In the genomic region with DNA sequence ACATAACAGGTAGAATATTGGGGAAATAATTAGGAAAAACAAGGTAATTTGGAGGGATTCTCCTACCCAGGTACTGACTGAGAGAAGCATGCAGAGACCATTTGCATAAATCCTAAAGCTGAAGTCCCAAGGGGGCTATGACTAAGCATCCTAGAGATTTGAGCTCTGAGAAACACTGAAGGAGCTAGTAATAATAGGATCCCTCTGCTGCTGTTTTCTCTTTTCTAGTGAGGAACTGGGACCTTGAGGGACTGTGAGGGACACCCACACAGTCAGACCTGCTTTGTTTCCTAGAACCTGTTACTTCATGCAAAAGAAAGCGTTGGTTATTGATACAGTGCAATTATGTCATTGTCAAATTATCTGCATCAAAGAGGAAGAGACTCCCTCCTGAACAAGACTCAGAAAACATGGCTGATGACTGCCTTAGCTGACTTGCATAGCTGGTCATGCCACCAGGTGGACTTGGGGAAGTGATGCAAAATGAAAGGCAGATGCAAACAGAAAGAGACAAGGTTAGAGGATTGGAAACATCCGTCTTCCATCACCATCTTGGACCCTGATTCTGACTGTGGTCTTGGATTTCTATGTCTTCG, we compare ENCODE assay signal across 1 cellular context.
TF ChIP-seq lines count a peak whose summit lies in the region.

No MANE protein-coding gene starts in this region.

TF ChIP-seq in GM12878, 131 proteins besides CTCF, POLR2A, EP300 and RAD21 (continued from another document):
- TF ChIP-seq, protein P1, sequence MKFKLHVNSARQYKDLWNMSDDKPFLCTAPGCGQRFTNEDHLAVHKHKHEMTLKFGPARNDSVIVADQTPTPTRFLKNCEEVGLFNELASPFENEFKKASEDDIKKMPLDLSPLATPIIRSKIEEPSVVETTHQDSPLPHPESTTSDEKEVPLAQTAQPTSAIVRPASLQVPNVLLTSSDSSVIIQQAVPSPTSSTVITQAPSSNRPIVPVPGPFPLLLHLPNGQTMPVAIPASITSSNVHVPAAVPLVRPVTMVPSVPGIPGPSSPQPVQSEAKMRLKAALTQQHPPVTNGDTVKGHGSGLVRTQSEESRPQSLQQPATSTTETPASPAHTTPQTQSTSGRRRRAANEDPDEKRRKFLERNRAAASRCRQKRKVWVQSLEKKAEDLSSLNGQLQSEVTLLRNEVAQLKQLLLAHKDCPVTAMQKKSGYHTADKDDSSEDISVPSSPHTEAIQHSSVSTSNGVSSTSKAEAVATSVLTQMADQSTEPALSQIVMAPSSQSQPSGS (IDR thresholded peaks at IDR 0.05; ENCODE audit: low read length), result peak; percentile 34; the same call in 1 of the 2 replicates
- TF ChIP-seq BCL11A (IDR thresholded peaks at IDR 0.05; ENCODE audit: low read depth, low read length), result 0 out of 2 replicates have a peak, but pooled peaks have one; percentile 41
- TF ChIP-seq, protein P2, sequence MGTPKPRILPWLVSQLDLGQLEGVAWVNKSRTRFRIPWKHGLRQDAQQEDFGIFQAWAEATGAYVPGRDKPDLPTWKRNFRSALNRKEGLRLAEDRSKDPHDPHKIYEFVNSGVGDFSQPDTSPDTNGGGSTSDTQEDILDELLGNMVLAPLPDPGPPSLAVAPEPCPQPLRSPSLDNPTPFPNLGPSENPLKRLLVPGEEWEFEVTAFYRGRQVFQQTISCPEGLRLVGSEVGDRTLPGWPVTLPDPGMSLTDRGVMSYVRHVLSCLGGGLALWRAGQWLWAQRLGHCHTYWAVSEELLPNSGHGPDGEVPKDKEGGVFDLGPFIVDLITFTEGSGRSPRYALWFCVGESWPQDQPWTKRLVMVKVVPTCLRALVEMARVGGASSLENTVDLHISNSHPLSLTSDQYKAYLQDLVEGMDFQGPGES (IDR thresholded peaks at IDR 0.05), result no peak
- no peak for TF ChIP-seq CHD1 (IDR thresholded peaks at IDR 0.05; ENCODE audit: low read depth, low read length)
- TF ChIP-seq BRCA1 (IDR thresholded peaks at IDR 0.05; ENCODE audit: low read depth, low read length), result no peak
- TF ChIP-seq IRF4 (IDR thresholded peaks at IDR 0.05; ENCODE audit: low read depth, low read length), result peak; percentile 42; the same call in 1 of the 2 replicates
- TF ChIP-seq, protein P3, sequence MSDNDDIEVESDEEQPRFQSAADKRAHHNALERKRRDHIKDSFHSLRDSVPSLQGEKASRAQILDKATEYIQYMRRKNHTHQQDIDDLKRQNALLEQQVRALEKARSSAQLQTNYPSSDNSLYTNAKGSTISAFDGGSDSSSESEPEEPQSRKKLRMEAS (IDR thresholded peaks at IDR 0.05; ENCODE audit: low read depth, low read length), result no peak
- TF ChIP-seq, protein P4, sequence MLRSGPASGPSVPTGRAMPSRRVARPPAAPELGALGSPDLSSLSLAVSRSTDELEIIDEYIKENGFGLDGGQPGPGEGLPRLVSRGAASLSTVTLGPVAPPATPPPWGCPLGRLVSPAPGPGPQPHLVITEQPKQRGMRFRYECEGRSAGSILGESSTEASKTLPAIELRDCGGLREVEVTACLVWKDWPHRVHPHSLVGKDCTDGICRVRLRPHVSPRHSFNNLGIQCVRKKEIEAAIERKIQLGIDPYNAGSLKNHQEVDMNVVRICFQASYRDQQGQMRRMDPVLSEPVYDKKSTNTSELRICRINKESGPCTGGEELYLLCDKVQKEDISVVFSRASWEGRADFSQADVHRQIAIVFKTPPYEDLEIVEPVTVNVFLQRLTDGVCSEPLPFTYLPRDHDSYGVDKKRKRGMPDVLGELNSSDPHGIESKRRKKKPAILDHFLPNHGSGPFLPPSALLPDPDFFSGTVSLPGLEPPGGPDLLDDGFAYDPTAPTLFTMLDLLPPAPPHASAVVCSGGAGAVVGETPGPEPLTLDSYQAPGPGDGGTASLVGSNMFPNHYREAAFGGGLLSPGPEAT (IDR thresholded peaks at IDR 0.05; ENCODE audit: low read depth), result no peak
- TF ChIP-seq, protein P5, sequence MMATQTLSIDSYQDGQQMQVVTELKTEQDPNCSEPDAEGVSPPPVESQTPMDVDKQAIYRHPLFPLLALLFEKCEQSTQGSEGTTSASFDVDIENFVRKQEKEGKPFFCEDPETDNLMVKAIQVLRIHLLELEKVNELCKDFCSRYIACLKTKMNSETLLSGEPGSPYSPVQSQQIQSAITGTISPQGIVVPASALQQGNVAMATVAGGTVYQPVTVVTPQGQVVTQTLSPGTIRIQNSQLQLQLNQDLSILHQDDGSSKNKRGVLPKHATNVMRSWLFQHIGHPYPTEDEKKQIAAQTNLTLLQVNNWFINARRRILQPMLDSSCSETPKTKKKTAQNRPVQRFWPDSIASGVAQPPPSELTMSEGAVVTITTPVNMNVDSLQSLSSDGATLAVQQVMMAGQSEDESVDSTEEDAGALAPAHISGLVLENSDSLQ (IDR thresholded peaks at IDR 0.05), result no peak
- TF ChIP-seq MEF2B (IDR thresholded peaks at IDR 0.05; ENCODE audit: partially characterized antibody, poor library complexity, severe bottlenecking), result peak; percentile 43
